In the genomic region with DNA sequence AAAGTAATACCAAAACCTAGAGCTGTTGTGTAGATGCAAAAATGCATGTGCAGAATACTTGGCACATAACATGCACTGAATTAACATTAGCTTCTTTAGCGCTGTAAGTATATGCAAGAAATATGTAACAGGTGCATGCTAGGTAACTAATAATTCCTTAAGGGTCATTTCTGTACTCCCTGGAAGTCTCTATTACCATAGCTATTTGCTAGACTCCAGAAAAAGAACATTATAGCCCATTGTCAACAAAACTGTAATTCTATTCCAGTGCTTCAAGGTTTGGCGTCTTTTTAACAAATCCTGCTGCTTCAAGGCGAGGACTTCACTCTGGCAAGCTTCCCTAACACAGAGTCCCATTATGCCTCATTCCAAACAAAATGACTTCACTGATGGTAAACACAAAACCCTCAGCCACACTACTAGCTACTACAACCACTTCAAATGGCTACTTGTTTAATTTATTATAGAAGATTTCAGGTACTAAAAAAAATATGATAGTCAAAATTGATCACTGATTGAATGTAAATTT, we compare ENCODE assay signal across 9 cellular contexts. TPM values are rescaled to one million over a fixed set of nuclear protein-coding genes. Genes with fewer than 3 reads are reported as not detected.
A peak's percentile ranks its signal among the peaks of the same experiment; 100 is the strongest.
DNase-seq lines count a peak whose midpoint lies in the region; ATAC-seq and TF ChIP-seq lines count a peak whose summit lies in the region.
"Had no signal": no experiment of that assay in that cellular context is flagged by ENCODE, and none has a peak within 500 bp of the region (broad histone marks: within the 10 kb centered on the region; RNA-seq: fewer than 3 reads in every experiment).

No MANE protein-coding gene starts in this region.

- no peak for DNase-seq in activated T-cell treated with anti-CD3 and anti-CD28 coated beads, Interleukin-2, amount 50 U/mL, for 24 hours
- no peak for DNase-seq in activated T-cell treated with anti-CD3 and anti-CD28 coated beads, Interleukin-2, amount 50 U/mL, for 48 hours
- DNase-seq in activated naive CD8-positive, alpha-beta T cell treated with anti-CD3 and anti-CD28 coated beads for 36 hours: no peak
- DNase-seq in kidney tubule cell (ENCODE audit: low spot score): peak; percentile 26
- DNase-seq in type B pancreatic cell (ENCODE audit: extremely low spot score, unreplicated experiment): no peak
- no peak for DNase-seq in NCI-H1417 treated with DMSO at 0.1 percent for 48 hours (lab: John Stamatoyannopoulos, UW)
- DNase-seq in RPMI8226: no peak
- DNase-seq: endodermal cell had no signal

- ATAC-seq in HG02870 (IDR thresholded peaks at IDR 0.05; ENCODE audit: unreplicated experiment): no peak

- no peaks in the 10 kb centered on the region for H3K9me3 Mint-ChIP-seq in activated T-cell treated with anti-CD3 and anti-CD28 coated beads, Interleukin-2, amount 50 U/mL, for 24 hours
- H3K9me3 Mint-ChIP-seq in activated naive CD8-positive, alpha-beta T cell treated with anti-CD3 and anti-CD28 coated beads for 36 hours: no peaks in the 10 kb centered on the region
- H3K9me3 Mint-ChIP-seq in type B pancreatic cell: no peaks in the 10 kb centered on the region
- H3K9me3 Mint-ChIP-seq: endodermal cell had no signal

- H3K36me3 Mint-ChIP-seq in activated T-cell treated with anti-CD3 and anti-CD28 coated beads, Interleukin-2, amount 50 U/mL, for 24 hours (ENCODE audit: low read depth): peaks cover 16% of the 10 kb centered on the region
- peaks cover 20% of the 10 kb centered on the region for H3K36me3 Mint-ChIP-seq in activated naive CD8-positive, alpha-beta T cell treated with anti-CD3 and anti-CD28 coated beads for 36 hours
- H3K36me3 Mint-ChIP-seq in type B pancreatic cell: no peaks in the 10 kb centered on the region

- peak overlapping the region; percentile 81 for H3K4me3 Mint-ChIP-seq in activated T-cell treated with anti-CD3 and anti-CD28 coated beads, Interleukin-2, amount 50 U/mL, for 24 hours
- no peak overlapping the region for H3K4me3 Mint-ChIP-seq in activated naive CD8-positive, alpha-beta T cell treated with anti-CD3 and anti-CD28 coated beads for 36 hours
- H3K4me3 Mint-ChIP-seq in type B pancreatic cell: peak overlapping the region; percentile 47
- H3K4me3 Mint-ChIP-seq: endodermal cell had no signal

- H3K27ac Mint-ChIP-seq in activated T-cell treated with anti-CD3 and anti-CD28 coated beads, Interleukin-2, amount 50 U/mL, for 24 hours: peak overlapping the region; percentile 98
- H3K27ac Mint-ChIP-seq in activated naive CD8-positive, alpha-beta T cell treated with anti-CD3 and anti-CD28 coated beads for 36 hours: peak overlapping the region; percentile 94
- peak overlapping the region; percentile 65 for H3K27ac Mint-ChIP-seq in type B pancreatic cell
- H3K27ac Mint-ChIP-seq: endodermal cell had no signal

- no peak for TF ChIP-seq CTCF in type B pancreatic cell (conservative IDR thresholded peaks at IDR 0.05)

- H3K4me1 Mint-ChIP-seq in activated T-cell treated with anti-CD3 and anti-CD28 coated beads, Interleukin-2, amount 50 U/mL, for 24 hours (ENCODE audit: low read depth): peaks cover 76% of the 10 kb centered on the region
- peaks cover 62% of the 10 kb centered on the region for H3K4me1 Mint-ChIP-seq in activated naive CD8-positive, alpha-beta T cell treated with anti-CD3 and anti-CD28 coated beads for 36 hours
- peaks cover 18% of the 10 kb centered on the region for H3K4me1 Mint-ChIP-seq in type B pancreatic cell (ENCODE audit: unreplicated experiment)

- H3K27me3 Mint-ChIP-seq in activated T-cell treated with anti-CD3 and anti-CD28 coated beads, Interleukin-2, amount 50 U/mL, for 24 hours: no peaks in the 10 kb centered on the region
- no peaks in the 10 kb centered on the region for H3K27me3 Mint-ChIP-seq in activated naive CD8-positive, alpha-beta T cell treated with anti-CD3 and anti-CD28 coated beads for 36 hours
- no peaks in the 10 kb centered on the region for H3K27me3 Mint-ChIP-seq in type B pancreatic cell

RNA-seq across cellular contexts. Expression of gene ELF1, which starts 32.7 kb away (rescaled TPM):
- total RNA-seq in activated naive CD8-positive, alpha-beta T cell treated with anti-CD3 and anti-CD28 coated beads for 36 hours: 10 to 100 TPM; 93.3 to 97.9 TPM
- 47.4 and 97.2 TPM in 2 replicates for total RNA-seq in type B pancreatic cell (ENCODE audit: low replicate concordance)
